Comparison of ENCODE assay signal across 28 cellular contexts in the genomic region with DNA sequence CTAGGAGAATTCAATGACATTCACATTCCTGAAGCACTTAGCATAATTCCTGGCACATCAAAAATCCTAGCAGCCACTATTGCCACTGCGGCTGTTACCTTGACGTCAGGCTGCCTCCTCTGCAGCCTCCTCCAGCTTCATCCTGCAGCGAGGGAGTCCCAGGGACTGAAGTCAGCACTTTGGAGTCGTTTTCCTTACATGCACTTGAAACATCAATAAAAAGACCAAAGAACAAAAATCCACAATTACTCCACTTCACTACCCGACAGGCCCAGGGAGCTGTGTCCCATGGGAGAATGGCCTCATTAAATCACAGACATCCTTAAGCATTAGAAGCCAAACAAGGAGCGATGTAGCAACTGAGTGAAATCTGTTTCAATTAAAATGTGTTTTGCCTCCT. TPM values are rescaled to one million over a fixed set of nuclear protein-coding genes. Genes with fewer than 3 reads are reported as not detected.
DNase-seq lines count a peak whose midpoint lies in the region; ATAC-seq and TF ChIP-seq lines count a peak whose summit lies in the region.
"Had no signal": no experiment of that assay in that cellular context is flagged by ENCODE, and none has a peak within 500 bp of the region (broad histone marks: within the 10 kb centered on the region; RNA-seq: fewer than 3 reads in every experiment).

No MANE protein-coding gene starts in this region.

- no peak overlapping the region for H3K4me2 ChIP-seq in PC-9
- H3K4me2 ChIP-seq: SK-N-SH had no signal

- H3K9me2 ChIP-seq in PC-9 (ENCODE audit: insufficient read depth), result no peaks in the 10 kb centered on the region
- H3K9me2 ChIP-seq: SK-N-SH had no signal

- H3K4me3 ChIP-seq in fibroblast of villous mesenchyme (ENCODE audit: low read depth, low read length) (no peak overlapping the region), vagina (no peak overlapping the region), PC-9 (no peak overlapping the region)
- H3K4me3 ChIP-seq: ascending aorta, K562, prostate gland, transverse colon had no signal

- H2AFZ ChIP-seq in PC-9, result no peak overlapping the region

- POLR2A ChIA-PET in PC-9 (lab: Charles Lee; ENCODE audit: unreplicated experiment), result no interaction called here

- CTCF ChIA-PET in PC-9 (lab: Charles Lee), result no interaction called here

- DNase-seq in NCI-H1436 (lab: John Stamatoyannopoulos, UW) (peak; percentile 72), NCI-H524 treated with DMSO at 0.1 percent for 48 hours (lab: John Stamatoyannopoulos, UW) (peak; percentile 20), fibroblast of villous mesenchyme (ENCODE audit: low read depth) (peak; percentile 30), vagina (ENCODE audit: extremely low spot score in 2 of 2) (peak; percentile 37 to 61), PC-9 (no peak)
- DNase-seq in stimulated activated CD4-positive, alpha-beta T cell treated with anti-CD3 and anti-CD28 coated beads, Interleukin-1b, Interleukin-23, amount 100 ng/mL, for 48 hours, result no peak
- DNase-seq: activated B cell treated with CpG ODN at 0.5 μM for 24 hours; activated CD4-positive, alpha-beta T cell treated with anti-CD3 and anti-CD28 coated beads, Interleukin-2, amount 50 U/mL, for 1 hour; activated gamma-delta T cell; activated naive CD8-positive, alpha-beta T cell treated with anti-CD3 and anti-CD28 coated beads, Interleukin-2, amount 10 ng/mL, durations not matched to agents 7 days and 5 days; activated T-cell treated with anti-CD3 and anti-CD28 coated beads, Interleukin-2, amount 50 U/mL, for 4 hours; Calu3; CD4-positive, CD25-positive, alpha-beta regulatory T cell; GOT3; naive B cell; NCI-H1048; NCI-H2029; NCI-H345; NCI-H82; SK-N-SH; stimulated activated CD4-positive, alpha-beta T cell treated with anti-CD3 and anti-CD28 coated beads, Interleukin-12 subunit alpha, Interleukin-12 subunit beta, amount 100 ng/mL, for 4 hours; stimulated activated CD4-positive, alpha-beta T cell treated with anti-CD3 and anti-CD28 coated beads, Interleukin-4, amount 100 ng/mL, for 1 hour; transverse colon had no signal

- H3K27me3 ChIP-seq in vagina, result no peaks in the 10 kb centered on the region
- no peaks in the 10 kb centered on the region for H3K27me3 ChIP-seq in PC-9 (ENCODE audit: insufficient read depth, low read depth)
- H3K27me3 ChIP-seq: ascending aorta, transverse colon had no signal

- H3K9me3 ChIP-seq in vagina (peaks cover 1% of the 10 kb centered on the region), PC-9 (ENCODE audit: insufficient read depth, low read depth) (no peaks in the 10 kb centered on the region)
- H3K9me3 ChIP-seq: prostate gland, SK-N-SH had no signal

- H3K4me1 ChIP-seq in vagina, result no peaks in the 10 kb centered on the region
- 0 out of 2 replicates have a peak, but pooled peaks cover 4% of the 10 kb centered on the region for H3K4me1 ChIP-seq in PC-9 (replicated peaks; ENCODE audit: insufficient read depth)
- H3K4me1 ChIP-seq: ascending aorta, prostate gland, transverse colon had no signal

- 0 out of 2 replicates have a peak, but pooled peaks cover 5% of the 10 kb centered on the region for H3F3A ChIP-seq in PC-9 (ENCODE audit: insufficient read depth, low read depth)

- no peak for TF ChIP-seq CTCF in fibroblast of villous mesenchyme (IDR thresholded peaks at IDR 0.05; ENCODE audit: insufficient read depth, low read depth, low read length)
- no peak for TF ChIP-seq CTCF in vagina (IDR thresholded peaks at IDR 0.05)
- TF ChIP-seq CTCF in PC-9 (conservative IDR thresholded peaks at IDR 0.05), result no peak

- no peaks in the 10 kb centered on the region for H4K20me1 ChIP-seq in PC-9 (ENCODE audit: insufficient read depth)

- no peaks in the 10 kb centered on the region for H3K79me2 ChIP-seq in PC-9 (ENCODE audit: low read depth)

- no peak for ATAC-seq in GM18517 (IDR thresholded peaks at IDR 0.05; ENCODE audit: unreplicated experiment)
- ATAC-seq: activated T-cell treated with anti-CD3 and anti-CD28 coated beads, Interleukin-2, amount 50 U/mL, for 4 hours; K562; sciatic nerve had no signal

- intact Hi-C loops in vagina (cut with DNase I) (no loop called here), PC-9 (cut with micrococcal nuclease; ENCODE audit: unreplicated experiment) (no loop called here)

- TF ChIP-seq POLR2A in vagina (IDR thresholded peaks at IDR 0.05), result no peak

- H3K27ac ChIP-seq in vagina (no peak overlapping the region), PC-9 (no peak overlapping the region)
- H3K27ac ChIP-seq: ascending aorta, prostate gland, transverse colon had no signal

- no peaks in the 10 kb centered on the region for H3K36me3 ChIP-seq in vagina
- H3K36me3 ChIP-seq in PC-9 (ENCODE audit: low read depth), result no peaks in the 10 kb centered on the region
- H3K36me3 ChIP-seq: ascending aorta, prostate gland, transverse colon had no signal

- no TSS peak for BruUV-seq in PC-9 (replicated peaks; lab: Mats Ljungman, UMichigan)

RNA-seq across cellular contexts. Expression of a gene that starts 48.6 kb away (rescaled TPM):
- total RNA-seq in fibroblast of villous mesenchyme, result 1.9 and 6.0 TPM in 2 replicates
- total RNA-seq in vagina, result not detected
- total RNA-seq in PC-9 (2021), result 5.2 and 7.2 TPM in 2 replicates

Comparison
In these comparisons a context has a peak if more than half of its experiments do, and no peak if none do; other contexts are left out.
1. DNase-seq: peak in NCI-H1436 (single experiment), NCI-H524 treated with DMSO at 0.1 percent for 48 hours (single experiment), fibroblast of villous mesenchyme (single experiment) and vagina (2 of 2); none in PC-9 (0 of 2) and stimulated activated CD4-positive, alpha-beta T cell treated with anti-CD3 and anti-CD28 coated beads, Interleukin-1b, Interleukin-23, amount 100 ng/mL, for 48 hours (single experiment).